ENCODE assay signal across 1 cellular context in the genomic region with DNA sequence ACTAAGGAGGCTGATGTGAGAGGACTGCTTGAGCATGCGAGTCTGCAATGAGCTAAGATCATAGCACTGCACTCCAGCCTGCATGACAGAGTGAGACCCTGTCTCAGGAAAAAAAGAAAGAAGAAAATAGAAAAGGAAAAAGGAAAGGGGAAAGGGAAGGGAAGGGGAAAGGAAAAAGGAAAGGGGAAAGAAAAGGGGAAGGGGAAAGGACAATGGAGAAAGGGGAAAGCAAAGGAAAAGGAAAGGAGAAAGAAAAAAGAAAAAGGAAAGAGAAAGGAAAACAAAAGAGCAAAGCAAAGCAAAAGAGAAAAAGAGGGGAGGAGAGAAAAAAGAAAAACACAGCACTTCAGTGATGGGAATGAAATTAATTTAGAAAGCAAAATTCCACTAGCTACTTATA.
A peak's percentile ranks its signal among the peaks of the same experiment; 100 is the strongest.
TF ChIP-seq lines count a peak whose summit lies in the region.

No MANE protein-coding gene starts in this region.

TF ChIP-seq in K562, 482 proteins besides CTCF, POLR2A, EP300 and RAD21:
- TF ChIP-seq, protein P1, sequence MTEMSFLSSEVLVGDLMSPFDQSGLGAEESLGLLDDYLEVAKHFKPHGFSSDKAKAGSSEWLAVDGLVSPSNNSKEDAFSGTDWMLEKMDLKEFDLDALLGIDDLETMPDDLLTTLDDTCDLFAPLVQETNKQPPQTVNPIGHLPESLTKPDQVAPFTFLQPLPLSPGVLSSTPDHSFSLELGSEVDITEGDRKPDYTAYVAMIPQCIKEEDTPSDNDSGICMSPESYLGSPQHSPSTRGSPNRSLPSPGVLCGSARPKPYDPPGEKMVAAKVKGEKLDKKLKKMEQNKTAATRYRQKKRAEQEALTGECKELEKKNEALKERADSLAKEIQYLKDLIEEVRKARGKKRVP (CRISPR knock-in tag; IDR thresholded peaks at IDR 0.05): no peak
- TF ChIP-seq, protein P2, sequence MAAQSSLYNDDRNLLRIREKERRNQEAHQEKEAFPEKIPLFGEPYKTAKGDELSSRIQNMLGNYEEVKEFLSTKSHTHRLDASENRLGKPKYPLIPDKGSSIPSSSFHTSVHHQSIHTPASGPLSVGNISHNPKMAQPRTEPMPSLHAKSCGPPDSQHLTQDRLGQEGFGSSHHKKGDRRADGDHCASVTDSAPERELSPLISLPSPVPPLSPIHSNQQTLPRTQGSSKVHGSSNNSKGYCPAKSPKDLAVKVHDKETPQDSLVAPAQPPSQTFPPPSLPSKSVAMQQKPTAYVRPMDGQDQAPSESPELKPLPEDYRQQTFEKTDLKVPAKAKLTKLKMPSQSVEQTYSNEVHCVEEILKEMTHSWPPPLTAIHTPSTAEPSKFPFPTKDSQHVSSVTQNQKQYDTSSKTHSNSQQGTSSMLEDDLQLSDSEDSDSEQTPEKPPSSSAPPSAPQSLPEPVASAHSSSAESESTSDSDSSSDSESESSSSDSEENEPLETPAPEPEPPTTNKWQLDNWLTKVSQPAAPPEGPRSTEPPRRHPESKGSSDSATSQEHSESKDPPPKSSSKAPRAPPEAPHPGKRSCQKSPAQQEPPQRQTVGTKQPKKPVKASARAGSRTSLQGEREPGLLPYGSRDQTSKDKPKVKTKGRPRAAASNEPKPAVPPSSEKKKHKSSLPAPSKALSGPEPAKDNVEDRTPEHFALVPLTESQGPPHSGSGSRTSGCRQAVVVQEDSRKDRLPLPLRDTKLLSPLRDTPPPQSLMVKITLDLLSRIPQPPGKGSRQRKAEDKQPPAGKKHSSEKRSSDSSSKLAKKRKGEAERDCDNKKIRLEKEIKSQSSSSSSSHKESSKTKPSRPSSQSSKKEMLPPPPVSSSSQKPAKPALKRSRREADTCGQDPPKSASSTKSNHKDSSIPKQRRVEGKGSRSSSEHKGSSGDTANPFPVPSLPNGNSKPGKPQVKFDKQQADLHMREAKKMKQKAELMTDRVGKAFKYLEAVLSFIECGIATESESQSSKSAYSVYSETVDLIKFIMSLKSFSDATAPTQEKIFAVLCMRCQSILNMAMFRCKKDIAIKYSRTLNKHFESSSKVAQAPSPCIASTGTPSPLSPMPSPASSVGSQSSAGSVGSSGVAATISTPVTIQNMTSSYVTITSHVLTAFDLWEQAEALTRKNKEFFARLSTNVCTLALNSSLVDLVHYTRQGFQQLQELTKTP (IDR thresholded peaks at IDR 0.05; ENCODE audit: low read depth in 1 of 2, partially characterized antibody in 2 of 2): no peak
- TF ChIP-seq NCOA4 (IDR thresholded peaks at IDR 0.05; ENCODE audit: partially characterized antibody) (peak; percentile 50), NR4A1 (CRISPR knock-in tag; IDR thresholded peaks at IDR 0.05) (no peak), NR4A1 (tag; IDR thresholded peaks at IDR 0.05) (no peak), CSDE1 (IDR thresholded peaks at IDR 0.05) (0 out of 4 replicates have a peak, but pooled peaks of 1 of the 2 experiments have one; percentile 38), RBM25 (IDR thresholded peaks at IDR 0.05; ENCODE audit: low read depth, low read length, severe bottlenecking) (no peak), HLTF (IDR thresholded peaks at IDR 0.05) (no peak), RBM39 (optimal IDR thresholded peaks at IDR 0.05; ENCODE audit: low read depth, low read length) (no peak), SNIP1 (IDR thresholded peaks at IDR 0.05; ENCODE audit: low read depth) (0 out of 2 replicates have a peak, but pooled peaks have one; percentile 38), SP2 (IDR thresholded peaks at IDR 0.05; ENCODE audit: extremely low read depth, low read depth, low read length, poor library complexity, severe bottlenecking) (no peak), LARP7 (IDR thresholded peaks at IDR 0.05) (0 out of 2 replicates have a peak, but pooled peaks have one; percentile 25), SIRT6 (IDR thresholded peaks at IDR 0.05; ENCODE audit: low read depth, low read length) (no peak), FIP1L1 (IDR thresholded peaks at IDR 0.05; ENCODE audit: low read depth, low read length, poor library complexity, severe bottlenecking) (no peak), PHB2 (IDR thresholded peaks at IDR 0.05; ENCODE audit: low read depth) (0 out of 2 replicates have a peak, but pooled peaks have one; percentile 20), ARHGAP35 (IDR thresholded peaks at IDR 0.05; ENCODE audit: partially characterized antibody) (peak; percentile 60), U2AF1 (optimal IDR thresholded peaks at IDR 0.05; ENCODE audit: low read depth, low read length) (no peak), HNRNPK (IDR thresholded peaks at IDR 0.05; ENCODE audit: low read depth, low read length, poor library complexity, severe bottlenecking) (peak; percentile 42), ZBTB17 (CRISPR knock-in tag; IDR thresholded peaks at IDR 0.05) (no peak)
- TF ChIP-seq, protein P3, sequence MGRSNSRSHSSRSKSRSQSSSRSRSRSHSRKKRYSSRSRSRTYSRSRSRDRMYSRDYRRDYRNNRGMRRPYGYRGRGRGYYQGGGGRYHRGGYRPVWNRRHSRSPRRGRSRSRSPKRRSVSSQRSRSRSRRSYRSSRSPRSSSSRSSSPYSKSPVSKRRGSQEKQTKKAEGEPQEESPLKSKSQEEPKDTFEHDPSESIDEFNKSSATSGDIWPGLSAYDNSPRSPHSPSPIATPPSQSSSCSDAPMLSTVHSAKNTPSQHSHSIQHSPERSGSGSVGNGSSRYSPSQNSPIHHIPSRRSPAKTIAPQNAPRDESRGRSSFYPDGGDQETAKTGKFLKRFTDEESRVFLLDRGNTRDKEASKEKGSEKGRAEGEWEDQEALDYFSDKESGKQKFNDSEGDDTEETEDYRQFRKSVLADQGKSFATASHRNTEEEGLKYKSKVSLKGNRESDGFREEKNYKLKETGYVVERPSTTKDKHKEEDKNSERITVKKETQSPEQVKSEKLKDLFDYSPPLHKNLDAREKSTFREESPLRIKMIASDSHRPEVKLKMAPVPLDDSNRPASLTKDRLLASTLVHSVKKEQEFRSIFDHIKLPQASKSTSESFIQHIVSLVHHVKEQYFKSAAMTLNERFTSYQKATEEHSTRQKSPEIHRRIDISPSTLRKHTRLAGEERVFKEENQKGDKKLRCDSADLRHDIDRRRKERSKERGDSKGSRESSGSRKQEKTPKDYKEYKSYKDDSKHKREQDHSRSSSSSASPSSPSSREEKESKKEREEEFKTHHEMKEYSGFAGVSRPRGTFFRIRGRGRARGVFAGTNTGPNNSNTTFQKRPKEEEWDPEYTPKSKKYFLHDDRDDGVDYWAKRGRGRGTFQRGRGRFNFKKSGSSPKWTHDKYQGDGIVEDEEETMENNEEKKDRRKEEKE (IDR thresholded peaks at IDR 0.05; ENCODE audit: borderline replicate concordance in 1 of 2, control insufficient read depth in 1 of 2, low read depth in 2 of 2, low read length in 1 of 2): peak in 1 of 2 experiments; percentile 73; a peak in 1 of 4 replicates
- TF ChIP-seq, protein P4, sequence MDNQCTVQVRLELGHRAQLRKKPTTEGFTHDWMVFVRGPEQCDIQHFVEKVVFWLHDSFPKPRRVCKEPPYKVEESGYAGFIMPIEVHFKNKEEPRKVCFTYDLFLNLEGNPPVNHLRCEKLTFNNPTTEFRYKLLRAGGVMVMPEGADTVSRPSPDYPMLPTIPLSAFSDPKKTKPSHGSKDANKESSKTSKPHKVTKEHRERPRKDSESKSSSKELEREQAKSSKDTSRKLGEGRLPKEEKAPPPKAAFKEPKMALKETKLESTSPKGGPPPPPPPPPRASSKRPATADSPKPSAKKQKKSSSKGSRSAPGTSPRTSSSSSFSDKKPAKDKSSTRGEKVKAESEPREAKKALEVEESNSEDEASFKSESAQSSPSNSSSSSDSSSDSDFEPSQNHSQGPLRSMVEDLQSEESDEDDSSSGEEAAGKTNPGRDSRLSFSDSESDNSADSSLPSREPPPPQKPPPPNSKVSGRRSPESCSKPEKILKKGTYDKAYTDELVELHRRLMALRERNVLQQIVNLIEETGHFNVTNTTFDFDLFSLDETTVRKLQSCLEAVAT (IDR thresholded peaks at IDR 0.05): peak in 1 of 2 experiments; percentile 25; a peak in 1 of 4 replicates
- TF ChIP-seq, protein P5, sequence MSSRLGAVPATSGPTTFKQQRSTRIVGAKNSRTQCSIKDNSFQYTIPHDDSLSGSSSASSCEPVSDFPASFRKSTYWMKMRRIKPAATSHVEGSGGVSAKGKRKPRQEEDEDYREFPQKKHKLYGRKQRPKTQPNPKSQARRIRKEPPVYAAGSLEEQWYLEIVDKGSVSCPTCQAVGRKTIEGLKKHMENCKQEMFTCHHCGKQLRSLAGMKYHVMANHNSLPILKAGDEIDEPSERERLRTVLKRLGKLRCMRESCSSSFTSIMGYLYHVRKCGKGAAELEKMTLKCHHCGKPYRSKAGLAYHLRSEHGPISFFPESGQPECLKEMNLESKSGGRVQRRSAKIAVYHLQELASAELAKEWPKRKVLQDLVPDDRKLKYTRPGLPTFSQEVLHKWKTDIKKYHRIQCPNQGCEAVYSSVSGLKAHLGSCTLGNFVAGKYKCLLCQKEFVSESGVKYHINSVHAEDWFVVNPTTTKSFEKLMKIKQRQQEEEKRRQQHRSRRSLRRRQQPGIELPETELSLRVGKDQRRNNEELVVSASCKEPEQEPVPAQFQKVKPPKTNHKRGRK (tag; IDR thresholded peaks at IDR 0.05): peak; percentile 95
- TF ChIP-seq, protein P6, sequence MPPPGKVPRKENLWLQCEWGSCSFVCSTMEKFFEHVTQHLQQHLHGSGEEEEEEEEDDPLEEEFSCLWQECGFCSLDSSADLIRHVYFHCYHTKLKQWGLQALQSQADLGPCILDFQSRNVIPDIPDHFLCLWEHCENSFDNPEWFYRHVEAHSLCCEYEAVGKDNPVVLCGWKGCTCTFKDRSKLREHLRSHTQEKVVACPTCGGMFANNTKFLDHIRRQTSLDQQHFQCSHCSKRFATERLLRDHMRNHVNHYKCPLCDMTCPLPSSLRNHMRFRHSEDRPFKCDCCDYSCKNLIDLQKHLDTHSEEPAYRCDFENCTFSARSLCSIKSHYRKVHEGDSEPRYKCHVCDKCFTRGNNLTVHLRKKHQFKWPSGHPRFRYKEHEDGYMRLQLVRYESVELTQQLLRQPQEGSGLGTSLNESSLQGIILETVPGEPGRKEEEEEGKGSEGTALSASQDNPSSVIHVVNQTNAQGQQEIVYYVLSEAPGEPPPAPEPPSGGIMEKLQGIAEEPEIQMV (tag; conservative IDR thresholded peaks at IDR 0.05; ENCODE audit: low read depth): peak; percentile 42; the same call in 1 of the 2 replicates
